ENCODE assay signal across 28 cellular contexts in genomic region chr4:71568131-71568530, GRCh38.
"Had no signal": no experiment of that assay in that cellular context is flagged by ENCODE, and none has a peak within 500 bp of the region (broad histone marks: within the 10 kb centered on the region; RNA-seq: fewer than 3 reads in every experiment).

No MANE protein-coding gene starts in this region.

- H3K9ac ChIP-seq: SK-N-SH had no signal

- H3K27me3 ChIP-seq: breast epithelium, SJCRH30 had no signal

- H3K27ac ChIP-seq: breast epithelium, SJCRH30 had no signal

- H3K4me3 Mint-ChIP-seq: activated CD8-positive, alpha-beta T cell treated with anti-CD3 and anti-CD28 coated beads, Interleukin-2, amount 10 ng/mL, durations not matched to agents 7 days and 5 days; activated naive CD4-positive, alpha-beta T cell treated with anti-CD3 and anti-CD28 coated beads, Interleukin-2, amount 50 U/mL, for 24 hours; activated T-helper 1 cell treated with anti-CD3 and anti-CD28 coated beads, Interleukin-12 subunit alpha, Interleukin-12 subunit beta, Interleukin-2, Interleukin-4 antibody, amounts not matched to agents 30 ng/mL and 10 ng/mL and 1 ng/mL, durations not matched to agents 14 hours and 24 hours and 36 hours; central memory CD8-positive, alpha-beta T cell; T-helper 2 cell treated with Interferon-gamma antibody and Interleukin-4, amounts not matched to agents 5 μg/mL and 100 μg/mL, for 36 hours had no signal

- H3K9me3 ChIP-seq: breast epithelium, SJCRH30, SK-N-SH had no signal

- H3K36me3 Mint-ChIP-seq: activated naive CD4-positive, alpha-beta T cell treated with anti-CD3 and anti-CD28 coated beads, Interleukin-2, amount 50 U/mL, for 24 hours had no signal

- ATAC-seq: activated CD8-positive, alpha-beta T cell treated with anti-CD3 and anti-CD28 coated beads, Interleukin-2, amount 10 ng/mL, durations not matched to agents 7 days and 5 days; Panc1; Right ventricle myocardium inferior had no signal

- H3K27me3 Mint-ChIP-seq: central memory CD8-positive, alpha-beta T cell had no signal

- H3K4me2 ChIP-seq: SK-N-SH had no signal

- H3K4me1 ChIP-seq: breast epithelium, SJCRH30 had no signal

- H3K9me3 Mint-ChIP-seq: activated naive CD4-positive, alpha-beta T cell treated with anti-CD3 and anti-CD28 coated beads, Interleukin-2, amount 50 U/mL, for 24 hours; activated T-helper 1 cell treated with anti-CD3 and anti-CD28 coated beads, Interleukin-12 subunit alpha, Interleukin-12 subunit beta, Interleukin-2, Interleukin-4 antibody, amounts not matched to agents 30 ng/mL and 10 ng/mL and 1 ng/mL, durations not matched to agents 14 hours and 24 hours and 36 hours; central memory CD8-positive, alpha-beta T cell; T-helper 2 cell treated with Interferon-gamma antibody and Interleukin-4, amounts not matched to agents 5 μg/mL and 100 μg/mL, for 36 hours had no signal

- DNase-seq: activated CD4-positive, alpha-beta T cell treated with anti-CD3 and anti-CD28 coated beads for 48 hours; activated CD4-positive, alpha-beta T cell treated with anti-CD3 and anti-CD28 coated beads, Interleukin-2, amount 50 U/mL, for 4 hours; activated CD4-positive, CD25-positive, alpha-beta regulatory T cell treated with anti-CD3 and anti-CD28 coated beads, Interleukin-2, amount 50 U/mL, for 72 hours; activated CD8-positive, alpha-beta memory T cell treated with anti-CD3 and anti-CD28 coated beads, Interleukin-2, amount 50 U/mL, for 48 hours; activated CD8-positive, alpha-beta T cell treated with anti-CD3 and anti-CD28 coated beads, Interleukin-2, amount 10 ng/mL, durations not matched to agents 7 days and 5 days; activated effector memory CD4-positive, alpha-beta T cell treated with Interleukin-2 at 50 U/mL for 16 hours; activated naive CD4-positive, alpha-beta T cell; activated T-cell treated with anti-CD3 and anti-CD28 coated beads, Interleukin-2, amount 50 U/mL, for 1 hour; aorta; KG1; NCI-H1092; NCI-H1417; NCI-H2029; NCI-H2107; NCI-H510A treated with DMSO at 0.1 percent for 48 hours; NCI-H69; NK-92 treated with Interleukin-12 subunit alpha and Interleukin-12 subunit beta, amount 100 ng/mL, for 24 hours; OCI-M1; RPMI8226; SJCRH30; SK-N-SH had no signal

- H3K27ac Mint-ChIP-seq: activated CD8-positive, alpha-beta T cell treated with anti-CD3 and anti-CD28 coated beads, Interleukin-2, amount 10 ng/mL, durations not matched to agents 7 days and 5 days; activated naive CD4-positive, alpha-beta T cell treated with anti-CD3 and anti-CD28 coated beads, Interleukin-2, amount 50 U/mL, for 24 hours; activated T-helper 1 cell treated with anti-CD3 and anti-CD28 coated beads, Interleukin-12 subunit alpha, Interleukin-12 subunit beta, Interleukin-2, Interleukin-4 antibody, amounts not matched to agents 30 ng/mL and 10 ng/mL and 1 ng/mL, durations not matched to agents 14 hours and 24 hours and 36 hours; T-helper 2 cell treated with Interferon-gamma antibody and Interleukin-4, amounts not matched to agents 5 μg/mL and 100 μg/mL, for 36 hours had no signal

- H3K4me3 ChIP-seq: breast epithelium, SJCRH30 had no signal

- H3K36me3 ChIP-seq: breast epithelium, SJCRH30 had no signal

- H3K4me1 Mint-ChIP-seq: activated naive CD4-positive, alpha-beta T cell treated with anti-CD3 and anti-CD28 coated beads, Interleukin-2, amount 50 U/mL, for 24 hours; central memory CD8-positive, alpha-beta T cell had no signal
